In the genomic region with DNA sequence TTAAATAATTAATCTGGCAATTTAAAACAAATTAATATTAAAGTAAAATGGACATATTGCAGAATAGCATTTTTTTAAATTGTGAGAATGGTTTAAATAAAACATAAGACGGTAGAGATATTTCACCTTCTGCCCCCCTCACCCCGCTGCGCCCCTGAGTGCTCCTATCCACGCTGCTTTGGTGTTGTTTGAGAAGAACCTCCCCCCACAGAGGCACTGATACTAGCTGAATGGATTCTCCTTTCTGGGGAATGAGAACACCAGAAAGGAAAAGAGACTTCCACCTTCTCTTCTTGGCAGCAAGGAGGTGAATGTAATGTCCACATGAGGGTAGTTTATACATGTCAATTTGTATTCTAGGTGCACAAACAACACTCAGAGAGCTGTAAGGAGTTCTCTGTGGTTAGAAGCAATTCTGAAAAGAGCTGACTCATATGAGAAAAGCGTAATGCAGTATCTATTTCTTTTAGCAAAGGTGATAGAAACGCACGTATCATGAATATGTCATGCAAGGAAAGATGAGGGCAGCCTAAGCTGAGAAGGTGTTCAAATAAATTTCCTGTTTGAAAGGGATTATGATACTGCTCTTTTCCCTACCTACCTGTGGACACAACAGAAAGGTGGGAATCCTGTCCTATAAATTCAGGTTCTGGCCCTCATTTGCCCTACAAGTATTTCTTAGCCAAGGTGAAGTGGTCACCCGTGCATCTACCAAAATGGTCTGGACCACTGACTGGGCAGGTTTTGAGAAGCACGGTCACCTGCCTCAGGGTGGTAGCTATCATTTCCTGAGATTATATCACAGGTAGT, we compare ENCODE assay signal across 8 cellular contexts.
DNase-seq lines count a peak whose midpoint lies in the region; ATAC-seq, FAIRE-seq and TF ChIP-seq lines count a peak whose summit lies in the region.

No MANE protein-coding gene starts in this region.

- DNase-seq in GM13976 (ENCODE audit: low spot score), result peak; percentile 54
- peak; percentile 76 for DNase-seq in IMR-90
- DNase-seq in glomerular visceral epithelial cell (ENCODE audit: extremely low spot score), result peak; percentile 68
- no peak for DNase-seq in spleen
- DNase-seq in DMS114 treated with DMSO at 0.1 percent for 48 hours (lab: John Stamatoyannopoulos, UW; ENCODE audit: unreplicated experiment), result no peak
- DNase-seq in stimulated activated naive CD4-positive, alpha-beta T cell (lab: John Stamatoyannopoulos, UW), result no peak
- DNase-seq in frontal cortex (ENCODE audit: low spot score in 2 of 2), result no peak

- H3K4ac ChIP-seq in IMR-90 (ENCODE audit: low read depth, low read length), result peak overlapping the region; percentile 71; the same call in 1 of the 2 replicates

- POLR2A ChIA-PET in IMR-90 (lab: Charles Lee; ENCODE audit: unreplicated experiment), result interaction anchor here (0.5 kb wide), 1 partner anchor 15 kb away, joined by 6 read pairs; no protein-coding TSS in a partner anchor

- no peak overlapping the region for H3K56ac ChIP-seq in IMR-90 (ENCODE audit: extremely low read depth, insufficient read depth, low read length)

- dilution Hi-C loops in IMR-90 (cut with HindIII; ENCODE audit: low sequenced_read_pairs, unreplicated experiment), result no loop called here

- TF ChIP-seq POLR2A in IMR-90 (IDR thresholded peaks at IDR 0.05; ENCODE audit: low read depth, low read length) (no peak), spleen (IDR thresholded peaks at IDR 0.05) (no peak)

- peak overlapping the region; percentile 53; the same call in 1 of the 2 replicates for H3K18ac ChIP-seq in IMR-90 (ENCODE audit: low read depth, low read length)

- H2BK120ac ChIP-seq in IMR-90 (ENCODE audit: low read depth, low read length), result peak overlapping the region; percentile 59; the same call in 1 of the 2 replicates

- H3K27ac ChIP-seq in IMR-90 (ENCODE audit: insufficient read depth, low read length), result no peak overlapping the region; the same call in 1 of the 2 replicates
- no peak overlapping the region for H3K27ac ChIP-seq in spleen

- BruUV-seq in IMR-90 (replicated peaks; lab: Mats Ljungman, UMichigan), result no TSS peak

- WGBS in IMR-90 (ENCODE audit: extremely low coverage in 2 of 2, insufficient read length in 1 of 2), 2 experiments, result 100% methylated on average over 1 of the region's 9 CpGs; no CpG with 5 or more reads in 1 of the 2 experiments
- WGBS in spleen, 5 donors, result 78 to 91% (median 89%) methylated on average over 9 of the region's 9 CpGs

- H2AFZ ChIP-seq in IMR-90 (replicated peaks; ENCODE audit: low read length, poor library complexity), result no peak overlapping the region

- peak overlapping the region in 1 of 2 experiments; percentile 56; a peak in 2 of 4 replicates for H4K8ac ChIP-seq in IMR-90 (ENCODE audit: low read depth in 2 of 2, low read length in 2 of 2)

- peaks cover 19% of the 10 kb centered on the region for H3K9me1 ChIP-seq in IMR-90 (ENCODE audit: insufficient read depth, low read length)

- FAIRE-seq in frontal cortex (lab: Jason Lieb, UNC), result no peak

- no peak overlapping the region for H3K23ac ChIP-seq in IMR-90 (ENCODE audit: low read depth, low read length)

- in situ Hi-C loops in GM13976 (cut with MboI; ENCODE audit: low sequenced_read_pairs, unreplicated experiment) (loop anchor here (25.0 kb wide), 1 partner anchor 91 kb away; no protein-coding TSS in a partner anchor), IMR-90 (cut with MboI; ENCODE audit: low sequenced_read_pairs) (no loop called here)

- no peak overlapping the region for H3K14ac ChIP-seq in IMR-90 (replicated peaks; ENCODE audit: low read depth, low read length)

- peak overlapping the region; percentile 34 for H3K4me2 ChIP-seq in IMR-90 (ENCODE audit: low read depth, low read length)

- no peak for TF ChIP-seq CTCF in GM13976 (IDR thresholded peaks at IDR 0.05; ENCODE audit: borderline replicate concordance, control extremely low read depth, extremely low read depth, insufficient read depth, missing control alignments)
- no peak for TF ChIP-seq CTCF in IMR-90 (conservative IDR thresholded peaks at IDR 0.05; ENCODE audit: low read depth, low read length)
- no peak for TF ChIP-seq CTCF in spleen (IDR thresholded peaks at IDR 0.05 in 8 of 11, conservative IDR thresholded peaks at IDR 0.05 in 3 of 11)

- CTCF ChIA-PET in IMR-90 (lab: Yijun Ruan, JAX), result interaction anchor here (1.7 kb wide), 1 partner anchor 16 kb away, joined by 7 read pairs; no protein-coding TSS in a partner anchor

- H3K9ac ChIP-seq in IMR-90 (ENCODE audit: low read depth, low read length), result no peak overlapping the region

- H2AK9ac ChIP-seq in IMR-90 (replicated peaks; ENCODE audit: low read depth, low read length, poor library complexity), result no peak overlapping the region

- H3K4me3 ChIP-seq in IMR-90 (ENCODE audit: insufficient read depth, low read depth, low read length), result no peak overlapping the region
- no peak overlapping the region for H3K4me3 ChIP-seq in spleen

- 0 out of 2 replicates have a peak overlapping the region, but pooled peaks have one; percentile 70 for H2BK20ac ChIP-seq in IMR-90 (ENCODE audit: low read depth, low read length)

- 0 out of 2 replicates have a peak overlapping the region, but pooled peaks have one; percentile 27 for H4K5ac ChIP-seq in IMR-90 (ENCODE audit: low read depth, low read length)

- ATAC-seq in GM21723 (IDR thresholded peaks at IDR 0.05; ENCODE audit: unreplicated experiment) (peak; percentile 78), IMR-90 (ENCODE audit: low read depth) (no peak)

- no peak overlapping the region for H2BK5ac ChIP-seq in IMR-90 (ENCODE audit: low read depth, low read length, poor library complexity, severe bottlenecking)

- peaks cover 25% of the 10 kb centered on the region for H3K4me1 ChIP-seq in IMR-90 (ENCODE audit: control insufficient read depth, insufficient read depth, low read length)
- peaks cover 0 to 7% (median 0%) of the 10 kb centered on the region in 6 donors for H3K4me1 ChIP-seq in spleen

- no peak for TF ChIP-seq RAD21 in IMR-90 (IDR thresholded peaks at IDR 0.05; ENCODE audit: low read length)

- intact Hi-C loops in IMR-90 (cut with micrococcal nuclease), result no loop called here
- intact Hi-C loops in spleen (cut with DNase I; ENCODE audit: low total_unique reads), result no loop called here

- peaks cover 9 to 30% of the 10 kb centered on the region in 2 experiments; a peak in 3 of 4 replicates for H3K79me1 ChIP-seq in IMR-90 (ENCODE audit: low read depth in 1 of 2, low read length in 2 of 2)

- peak overlapping the region; percentile 32; the same call in 1 of the 2 replicates for H2AK5ac ChIP-seq in IMR-90 (ENCODE audit: low read depth, low read length)

- H3K36me3 ChIP-seq in IMR-90 (ENCODE audit: control insufficient read depth, insufficient read depth, low read length), result no peaks in the 10 kb centered on the region
- H3K36me3 ChIP-seq in spleen, result peaks cover 0 to 4% (median 0%) of the 10 kb centered on the region in 6 donors

- H4K20me1 ChIP-seq in IMR-90 (ENCODE audit: insufficient read depth, low read length), result no peaks in the 10 kb centered on the region; the same call in 1 of the 2 replicates

- H4K91ac ChIP-seq in IMR-90 (ENCODE audit: insufficient read depth, low read depth, low read length), result peak overlapping the region; percentile 33; the same call in 1 of the 2 replicates

- no peaks in the 10 kb centered on the region for H3K27me3 ChIP-seq in IMR-90 (ENCODE audit: control insufficient read depth, insufficient read depth, low read length)
- H3K27me3 ChIP-seq in spleen (replicated peaks in 1 of 7), result no peaks in the 10 kb centered on the region

- peak overlapping the region; percentile 87; the same call in 2 of the 3 replicates for H2BK15ac ChIP-seq in IMR-90 (ENCODE audit: low read depth, low read length)

- no peaks in the 10 kb centered on the region for H3K9me3 ChIP-seq in IMR-90 (ENCODE audit: control insufficient read depth, insufficient read depth, low read length)
- no peaks in the 10 kb centered on the region for H3K9me3 ChIP-seq in spleen

TF ChIP-seq in IMR-90, 13 proteins besides CTCF, POLR2A, EP300 and RAD21:
- TF ChIP-seq MAFK (IDR thresholded peaks at IDR 0.05; ENCODE audit: low read depth, low read length) (peak; percentile 67), FOS (IDR thresholded peaks at IDR 0.05; ENCODE audit: low read depth, low read length) (0 out of 2 replicates have a peak, but pooled peaks have one; percentile 12), NFE2L2 (IDR thresholded peaks at IDR 0.05; ENCODE audit: low read depth, low read length) (peak; percentile 64)
- TF ChIP-seq, protein P1, sequence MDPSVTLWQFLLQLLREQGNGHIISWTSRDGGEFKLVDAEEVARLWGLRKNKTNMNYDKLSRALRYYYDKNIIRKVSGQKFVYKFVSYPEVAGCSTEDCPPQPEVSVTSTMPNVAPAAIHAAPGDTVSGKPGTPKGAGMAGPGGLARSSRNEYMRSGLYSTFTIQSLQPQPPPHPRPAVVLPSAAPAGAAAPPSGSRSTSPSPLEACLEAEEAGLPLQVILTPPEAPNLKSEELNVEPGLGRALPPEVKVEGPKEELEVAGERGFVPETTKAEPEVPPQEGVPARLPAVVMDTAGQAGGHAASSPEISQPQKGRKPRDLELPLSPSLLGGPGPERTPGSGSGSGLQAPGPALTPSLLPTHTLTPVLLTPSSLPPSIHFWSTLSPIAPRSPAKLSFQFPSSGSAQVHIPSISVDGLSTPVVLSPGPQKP (IDR thresholded peaks at IDR 0.05; ENCODE audit: borderline replicate concordance, low read depth, low read length), result no peak
TF ChIP-seq in IMR-90: peak in this region for 3.

Comparison
In these comparisons a context has a peak if more than half of its experiments do, and no peak if none do; other contexts are left out.
1. DNase-seq: peak in GM13976 (single experiment), IMR-90 (single experiment) and glomerular visceral epithelial cell (single experiment); none in spleen (single experiment), DMS114 treated with DMSO at 0.1 percent for 48 hours (single experiment), stimulated activated naive CD4-positive, alpha-beta T cell (0 of 6) and frontal cortex (0 of 2).